In the genomic region with DNA sequence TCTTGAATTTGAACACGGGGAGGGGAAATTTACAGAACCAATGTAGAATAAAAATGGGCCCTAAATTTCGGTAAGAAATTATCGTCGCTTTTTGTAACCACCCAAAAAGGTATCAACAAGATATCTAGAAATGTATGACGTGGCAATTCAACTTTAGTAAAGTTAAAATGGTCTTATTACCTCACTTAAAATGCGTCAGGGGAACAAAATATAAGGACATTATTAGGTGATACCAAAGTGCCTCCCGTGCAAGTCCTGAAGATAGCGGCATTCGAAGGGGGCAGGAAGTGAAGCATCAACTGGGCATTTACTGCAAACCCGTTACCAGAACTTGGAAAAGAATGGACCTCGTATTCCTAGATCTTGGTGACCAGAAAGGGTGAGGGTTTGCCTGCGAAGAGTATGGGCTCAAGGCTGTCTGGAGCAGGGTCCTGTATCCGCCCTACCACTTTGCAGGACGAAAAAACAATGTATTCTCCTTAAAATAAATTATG, we compare ENCODE assay signal across 8 cellular contexts. TPM values are rescaled to one million over a fixed set of nuclear protein-coding genes. Genes with fewer than 3 reads are reported as not detected.
DNase-seq lines count a peak whose midpoint lies in the region; ATAC-seq and TF ChIP-seq lines count a peak whose summit lies in the region.

No MANE protein-coding gene starts in this region.

- ATAC-seq in PC-3 = no peak
- no peak for ATAC-seq in GM18909 (IDR thresholded peaks at IDR 0.05; ENCODE audit: poor library complexity, unreplicated experiment)

- H3F3A ChIP-seq in PC-3 (ENCODE audit: low read length, unreplicated experiment) = no peaks in the 10 kb centered on the region

- peak overlapping the region; percentile 90 for H3K4me3 Mint-ChIP-seq in endodermal cell
- H3K4me3 Mint-ChIP-seq in osteocyte (ENCODE audit: unreplicated experiment) = peak overlapping the region; percentile 83

- H3K9me3 ChIP-seq in ES-I3 (ENCODE audit: control insufficient read depth, insufficient read depth, low read length) (no peaks in the 10 kb centered on the region), PC-3 (ENCODE audit: low read length) (no peaks in the 10 kb centered on the region), endodermal cell (ENCODE audit: control insufficient read depth, low read length) (no peaks in the 10 kb centered on the region)

- H3K4me1 Mint-ChIP-seq in endodermal cell = peaks cover 53% of the 10 kb centered on the region
- peaks cover 52% of the 10 kb centered on the region for H3K4me1 Mint-ChIP-seq in osteocyte (ENCODE audit: unreplicated experiment)

- H3K27ac ChIP-seq in PC-3 (ENCODE audit: low read length) = no peak overlapping the region
- no peak overlapping the region for H3K27ac ChIP-seq in endodermal cell (ENCODE audit: low read depth, low read length)

- TF ChIP-seq CTCF in PC-3 (conservative IDR thresholded peaks at IDR 0.05; ENCODE audit: low read depth, low read length) (no peak), endodermal cell (conservative IDR thresholded peaks at IDR 0.05) (no peak), osteocyte (IDR thresholded peaks at IDR 0.05) (no peak)

- no peaks in the 10 kb centered on the region for H3K27me3 ChIP-seq in PC-3 (ENCODE audit: low read length)
- H3K27me3 ChIP-seq in endodermal cell (ENCODE audit: control insufficient read depth, insufficient read depth, low read length, poor library complexity, severe bottlenecking) = no peaks in the 10 kb centered on the region

- TSS peak; percentile 55 for BruUV-seq in PC-3 (replicated peaks; lab: Mats Ljungman, UMichigan)

- H3K4me3 ChIP-seq in PC-3 (ENCODE audit: low read length) (peak overlapping the region; percentile 80), endodermal cell (ENCODE audit: low read length) (peak overlapping the region; percentile 97)

- H3K9me3 Mint-ChIP-seq in endodermal cell = no peaks in the 10 kb centered on the region
- no peaks in the 10 kb centered on the region for H3K9me3 Mint-ChIP-seq in osteocyte (ENCODE audit: unreplicated experiment)

- CTCF ChIA-PET in PC-3 (lab: Charles Lee) = no interaction called here

- H3K36me3 Mint-ChIP-seq in endodermal cell (ENCODE audit: low read depth) (peaks cover 29% of the 10 kb centered on the region), osteocyte (ENCODE audit: unreplicated experiment) (peaks cover 15% of the 10 kb centered on the region)

- no peaks in the 10 kb centered on the region for H4K20me1 ChIP-seq in PC-3 (ENCODE audit: low read length)

- H3K9ac ChIP-seq in ES-I3 (ENCODE audit: low read depth, low read length) (peak overlapping the region; percentile 95), PC-3 (ENCODE audit: low read length) (peak overlapping the region; percentile 62), endodermal cell (ENCODE audit: extremely low read depth, low read length, poor library complexity, severe bottlenecking) (peak overlapping the region; percentile 69)

- H3K27ac Mint-ChIP-seq in endodermal cell (peak overlapping the region; percentile 3), osteocyte (ENCODE audit: unreplicated experiment) (peak overlapping the region; percentile 89)

- DNase-seq in PC-3 (peak; percentile 15), endodermal cell (peak; percentile 52), osteocyte (ENCODE audit: extremely low spot score, unreplicated experiment) (no peak), SK-N-DZ (ENCODE audit: low spot score) (no peak), dedifferentiated amniotic fluid mesenchymal stem cell (ENCODE audit: extremely low spot score) (no peak), SHP77 treated with DMSO at 0.1 percent for 48 hours (lab: John Stamatoyannopoulos, UW) (no peak)

- peaks cover 9% of the 10 kb centered on the region; the same call in 1 of the 2 replicates for H3K36me3 ChIP-seq in ES-I3 (ENCODE audit: insufficient read depth, low read length)
- H3K36me3 ChIP-seq in PC-3 (ENCODE audit: low read depth, low read length) = no peaks in the 10 kb centered on the region
- H3K36me3 ChIP-seq in endodermal cell (ENCODE audit: control insufficient read depth, insufficient read depth, low read length) = peaks cover 26% of the 10 kb centered on the region

- 0 to 1% methylated on average over 7 to 11 of the region's 14 CpGs for WGBS in endodermal cell (ENCODE audit: insufficient coverage in 1 of 2, insufficient read length in 1 of 2), 2 experiments

- peaks cover 17% of the 10 kb centered on the region; the same call in 1 of the 2 replicates for H3K4me1 ChIP-seq in ES-I3 (ENCODE audit: insufficient read depth, low read length)
- peaks cover 36% of the 10 kb centered on the region for H3K4me1 ChIP-seq in PC-3 (ENCODE audit: insufficient read depth, low read length)
- peaks cover 7% of the 10 kb centered on the region for H3K4me1 ChIP-seq in endodermal cell (ENCODE audit: control insufficient read depth, insufficient read depth, low read length)

- H3K9me2 ChIP-seq in PC-3 (replicated peaks; ENCODE audit: low read length) = no peaks in the 10 kb centered on the region

- H3K27me3 Mint-ChIP-seq in endodermal cell (ENCODE audit: insufficient read depth) (peaks cover 4% of the 10 kb centered on the region), osteocyte (ENCODE audit: unreplicated experiment) (peaks cover 12% of the 10 kb centered on the region)

- H3K79me2 ChIP-seq in PC-3 (ENCODE audit: low read length) = peaks cover 18% of the 10 kb centered on the region; the same call in 1 of the 2 replicates

- intact Hi-C loops in PC-3 (cut with micrococcal nuclease) = loop anchor here (2.0 to 10.0 kb wide), 3 partner anchors 63 to 811 kb away; partner anchors contain the start of genes GRPR and ZRSR2

- POLR2A ChIA-PET in PC-3 (lab: Charles Lee; ENCODE audit: unreplicated experiment) = no interaction called here

- peak overlapping the region; percentile 90 for H3K4me2 ChIP-seq in PC-3 (ENCODE audit: low read length)

- peak overlapping the region; percentile 60 for H2AFZ ChIP-seq in PC-3 (ENCODE audit: low read length)

RNA-seq across cellular contexts. Expression of gene AP1S2, which starts 1.0 kb away (rescaled TPM):
- 28.2 and 28.3 TPM in 2 replicates for total RNA-seq in PC-3 (2014; rRNA removed)
- total RNA-seq in endodermal cell = 100 to 1,000 TPM; 133 to 220 TPM
- polyA plus RNA-seq in endodermal cell (2013, experiment 1 of 2) = 128 TPM
- polyA plus RNA-seq in endodermal cell (2013, experiment 2 of 2) = 136 TPM
- total RNA-seq in osteocyte = 79.7 and 92.6 TPM in 2 replicates
- polyA plus RNA-seq in SK-N-DZ (2014; cell fraction: cytosol; rRNA removed) = 105 and 151 TPM in 2 replicates
- 67.9 and 88.9 TPM in 2 replicates for polyA plus RNA-seq in SK-N-DZ (2014; cell fraction: nucleus; rRNA removed)

Comparison
In these comparisons a context has a peak if more than half of its experiments do, and no peak if none do; other contexts are left out.
1. DNase-seq: peak in PC-3 (single experiment) and endodermal cell (single experiment); none in osteocyte (single experiment), SK-N-DZ (single experiment), dedifferentiated amniotic fluid mesenchymal stem cell (single experiment) and SHP77 treated with DMSO at 0.1 percent for 48 hours (single experiment).
2. Peak in every context shown above with its lines, with median percentiles within 50 percentile points of each other: H3K9ac ChIP-seq.